8 cellular contexts compared by ENCODE assay signal in genomic region chr19:41998246-41999020, GRCh38. TPM values are rescaled to one million over a fixed set of nuclear protein-coding genes. Genes with fewer than 3 reads are reported as not detected.
DNase-seq lines count a peak whose midpoint lies in the region; ATAC-seq, FAIRE-seq and TF ChIP-seq lines count a peak whose summit lies in the region.

No MANE protein-coding gene starts in this region.

- H3K9me3 Mint-ChIP-seq in activated T-helper 17 cell treated with anti-CD3 and anti-CD28 coated beads, Interleukin-2, amount 50 U/mL, for 72 hours, result no peaks in the 10 kb centered on the region

- no peak for FAIRE-seq in H54 (lab: Jason Lieb, UNC)

- peak overlapping the region; percentile 13 for H3K4me3 Mint-ChIP-seq in activated T-helper 17 cell treated with anti-CD3 and anti-CD28 coated beads, Interleukin-2, amount 50 U/mL, for 72 hours

- peak; percentile 69 for DNase-seq in activated CD4-positive, alpha-beta T cell treated with anti-CD3 and anti-CD28 coated beads for 48 hours
- no peak for DNase-seq in activated CD4-positive, alpha-beta T cell treated with anti-CD3 and anti-CD28 coated beads, Interleukin-2, amount 50 U/mL, for 4 hours
- DNase-seq in NCI-H2171 treated with DMSO at 0.1 percent for 48 hours (lab: John Stamatoyannopoulos, UW) (peak; percentile 75), left ventricle myocardium superior (peak; percentile 73), H54 (ENCODE audit: insufficient read length, low spot score) (no peak)
- DNase-seq in stimulated activated CD4-positive, alpha-beta T cell treated with anti-CD3 and anti-CD28 coated beads, Interleukin-4, amount 100 ng/mL, for 24 hours, result peak; percentile 25

- no peaks in the 10 kb centered on the region for H3K36me3 Mint-ChIP-seq in activated T-helper 17 cell treated with anti-CD3 and anti-CD28 coated beads, Interleukin-2, amount 50 U/mL, for 72 hours (ENCODE audit: low read depth)

- intact Hi-C loops in left ventricle myocardium superior (cut with micrococcal nuclease), result no loop called here

- no peak for TF ChIP-seq POLR2A in H54 (IDR thresholded peaks at IDR 0.05; ENCODE audit: low read depth, low read length)

- peaks cover 22% of the 10 kb centered on the region for H3K4me1 Mint-ChIP-seq in activated T-helper 17 cell treated with anti-CD3 and anti-CD28 coated beads, Interleukin-2, amount 50 U/mL, for 72 hours

- H3K27me3 Mint-ChIP-seq in activated T-helper 17 cell treated with anti-CD3 and anti-CD28 coated beads, Interleukin-2, amount 50 U/mL, for 72 hours, result peaks cover 62% of the 10 kb centered on the region

- no peak overlapping the region for H3K27ac Mint-ChIP-seq in activated T-helper 17 cell treated with anti-CD3 and anti-CD28 coated beads, Interleukin-2, amount 50 U/mL, for 72 hours

- ATAC-seq in activated T-helper 17 cell treated with anti-CD3 and anti-CD28 coated beads, Interleukin-2, amount 50 U/mL, for 72 hours (replicated peaks), result peak; percentile 20
- ATAC-seq in left ventricle myocardium superior (peak; percentile 14), HG03280 (IDR thresholded peaks at IDR 0.05; ENCODE audit: unreplicated experiment) (no peak)

RNA-seq across cellular contexts. Expression of gene ATP1A3, which starts 4.4 kb away (rescaled TPM):
- 1 to 10 TPM; 1.7 to 5.0 TPM for total RNA-seq in activated T-helper 17 cell treated with anti-CD3 and anti-CD28 coated beads, Interleukin-2, amount 50 U/mL, for 72 hours
- 416 TPM for total RNA-seq in left ventricle myocardium superior

RNA-seq across cellular contexts. Expression of gene RABAC1, which starts 39.3 kb away (rescaled TPM):
- total RNA-seq in activated T-helper 17 cell treated with anti-CD3 and anti-CD28 coated beads, Interleukin-2, amount 50 U/mL, for 72 hours, result 10 to 100 TPM; 37.6 to 54.7 TPM
- total RNA-seq in left ventricle myocardium superior, result 61.0 TPM

Comparison
In these comparisons a context has a peak if more than half of its experiments do, and no peak if none do; other contexts are left out.
1. DNase-seq: peak in activated CD4-positive, alpha-beta T cell treated with anti-CD3 and anti-CD28 coated beads for 48 hours (single experiment), NCI-H2171 treated with DMSO at 0.1 percent for 48 hours (single experiment), left ventricle myocardium superior (single experiment) and stimulated activated CD4-positive, alpha-beta T cell treated with anti-CD3 and anti-CD28 coated beads, Interleukin-4, amount 100 ng/mL, for 24 hours (single experiment); none in activated CD4-positive, alpha-beta T cell treated with anti-CD3 and anti-CD28 coated beads, Interleukin-2, amount 50 U/mL, for 4 hours (0 of 2) and H54 (single experiment).
2. RNA of gene ATP1A3, which starts 4.4 kb away (total RNA-seq): 416 TPM in left ventricle myocardium superior (single experiment); 1.7 to 5.0 TPM in activated T-helper 17 cell treated with anti-CD3 and anti-CD28 coated beads, Interleukin-2, amount 50 U/mL, for 72 hours; every median in the first group is over 10 times any median in the second.